Comparison of ENCODE assay signal across 23 cellular contexts in the genomic region with DNA sequence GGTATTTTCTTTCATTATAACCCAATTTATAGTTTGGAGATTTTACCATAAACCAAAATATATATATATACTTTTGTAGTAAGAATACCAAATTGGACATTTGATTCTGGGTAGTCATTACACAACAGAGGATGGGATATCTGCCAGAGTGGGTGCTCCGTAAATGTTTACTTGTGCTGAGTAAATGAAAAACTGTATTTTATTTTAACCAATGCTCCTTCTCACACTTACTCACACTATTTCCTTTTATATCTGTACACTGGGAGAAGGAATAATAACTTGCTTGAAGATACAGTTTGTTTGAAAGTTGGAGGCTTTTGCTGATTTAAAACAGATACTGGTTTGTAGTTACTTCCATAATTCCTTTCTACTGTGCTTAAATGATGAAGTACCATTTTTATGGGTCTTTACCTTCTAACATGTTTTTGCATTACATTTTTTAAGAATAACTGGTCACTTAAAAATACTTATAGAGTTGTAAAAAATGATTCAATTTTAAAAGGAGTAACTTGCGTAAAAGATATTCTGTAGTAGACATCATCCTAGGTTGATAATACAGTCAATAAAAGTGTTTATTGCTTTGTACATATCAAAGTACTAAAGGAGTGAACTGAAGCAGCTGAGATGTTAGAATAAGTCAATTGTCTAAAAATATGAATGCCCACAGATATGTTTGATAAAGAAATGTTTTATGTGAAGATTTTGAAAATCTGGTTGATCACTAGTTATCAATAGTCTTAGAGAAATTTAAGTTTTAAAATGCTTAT.
A peak's percentile ranks its signal among the peaks of the same experiment; 100 is the strongest.
DNase-seq lines count a peak whose midpoint lies in the region; ATAC-seq and TF ChIP-seq lines count a peak whose summit lies in the region.
"Had no signal": no experiment of that assay in that cellular context is flagged by ENCODE, and none has a peak within 500 bp of the region (broad histone marks: within the 10 kb centered on the region; RNA-seq: fewer than 3 reads in every experiment).

No MANE protein-coding gene starts in this region.

- DNase-seq in CD8-positive, alpha-beta T cell: no peak
- DNase-seq in T-helper 17 cell (no peak), fibroblast of the aortic adventitia (ENCODE audit: low read depth) (peak; percentile 18), KG1 (lab: John Stamatoyannopoulos, UW) (no peak), tibial artery (no peak), cerebellum (ENCODE audit: low spot score) (no peak)
- no peak for DNase-seq in naive thymus-derived CD8-positive, alpha-beta T cell
- no peak for DNase-seq in activated effector memory CD4-positive, alpha-beta T cell treated with Interleukin-2 at 50 U/mL for 16 hours
- DNase-seq: activated CD8-positive, alpha-beta T cell treated with anti-CD3 and anti-CD28 coated beads, Interleukin-2, amount 10 ng/mL, durations not matched to agents 7 days and 5 days; activated naive CD4-positive, alpha-beta T cell; activated T-cell treated with anti-CD3 and anti-CD28 coated beads, Interleukin-2, amount 50 U/mL, for 1 hour; dermis blood vessel endothelial cell; GDM1; NCI-H1694 treated with DMSO at 0.1 percent for 48 hours; NCI-H526 treated with DMSO at 0.1 percent for 48 hours; right cardiac atrium; T1000 had no signal

- peaks cover 10% of the 10 kb centered on the region for H3K36me3 Mint-ChIP-seq in CD8-positive, alpha-beta T cell
- peaks cover 4% of the 10 kb centered on the region for H3K36me3 Mint-ChIP-seq in T-helper 17 cell (ENCODE audit: low read depth)
- H3K36me3 Mint-ChIP-seq in naive thymus-derived CD8-positive, alpha-beta T cell: peaks cover 4 to 25% (median 19%) of the 10 kb centered on the region in 3 donors

- H3K27ac Mint-ChIP-seq in CD8-positive, alpha-beta T cell: peak overlapping the region; percentile 1
- peak overlapping the region; percentile 21 for H3K27ac Mint-ChIP-seq in T-helper 17 cell
- peak overlapping the region in 7 of 10 donors; percentile 1 to 77 (median 51) for H3K27ac Mint-ChIP-seq in naive thymus-derived CD8-positive, alpha-beta T cell
- H3K27ac Mint-ChIP-seq: activated CD8-positive, alpha-beta T cell treated with anti-CD3 and anti-CD28 coated beads, Interleukin-2, amount 10 ng/mL, durations not matched to agents 7 days and 5 days; CD14-positive monocyte; memory B cell had no signal

- H3K36me3 ChIP-seq in CD8-positive, alpha-beta T cell (ENCODE audit: insufficient read depth, low read length): peaks cover 8% of the 10 kb centered on the region
- H3K36me3 ChIP-seq in tibial artery: peaks cover 12 to 16% (median 13%) of the 10 kb centered on the region in 3 donors
- H3K36me3 ChIP-seq: cardiac muscle cell had no signal

- H3K27ac ChIP-seq in CD8-positive, alpha-beta T cell (ENCODE audit: low read depth, low read length): no peak overlapping the region
- no peak overlapping the region for H3K27ac ChIP-seq in tibial artery
- H3K27ac ChIP-seq: cardiac muscle cell, epithelial cell of prostate had no signal

- H3K27me3 ChIP-seq in CD8-positive, alpha-beta T cell (ENCODE audit: insufficient read depth, low read length): no peaks in the 10 kb centered on the region
- H3K27me3 ChIP-seq in tibial artery: no peaks in the 10 kb centered on the region
- H3K27me3 ChIP-seq: cardiac muscle cell had no signal

- peaks cover 38% of the 10 kb centered on the region for H3K4me1 Mint-ChIP-seq in CD8-positive, alpha-beta T cell (ENCODE audit: low read depth)
- H3K4me1 Mint-ChIP-seq in T-helper 17 cell: peaks cover 19% of the 10 kb centered on the region
- peaks cover 13 to 48% (median 34%) of the 10 kb centered on the region in 4 donors for H3K4me1 Mint-ChIP-seq in naive thymus-derived CD8-positive, alpha-beta T cell

- H3K9me3 Mint-ChIP-seq in CD8-positive, alpha-beta T cell: peaks cover 3% of the 10 kb centered on the region
- H3K9me3 Mint-ChIP-seq in naive thymus-derived CD8-positive, alpha-beta T cell: peaks cover 0 to 9% (median 4%) of the 10 kb centered on the region in 9 donors

- intact Hi-C loops in CD8-positive, alpha-beta T cell (cut with DNase I, micrococcal nuclease): loop anchor here in 1 of 2 experiments (2.0 kb wide), 1 partner anchor 16 kb away; no protein-coding TSS in a partner anchor
- intact Hi-C loops in tibial artery (cut with DNase I; ENCODE audit: low total_unique reads): no loop called here

- POLR2A ChIA-PET in CD8-positive, alpha-beta T cell (lab: Charles Lee): no interaction called here
- POLR2A ChIA-PET in naive thymus-derived CD8-positive, alpha-beta T cell (lab: Charles Lee): no interaction called here

- no peak overlapping the region for H3K4me3 Mint-ChIP-seq in CD8-positive, alpha-beta T cell
- H3K4me3 Mint-ChIP-seq in T-helper 17 cell: no peak overlapping the region
- H3K4me3 Mint-ChIP-seq in naive thymus-derived CD8-positive, alpha-beta T cell: peak overlapping the region in 6 of 10 donors; percentile 2 to 47 (median 13)
- H3K4me3 Mint-ChIP-seq: activated CD8-positive, alpha-beta T cell treated with anti-CD3 and anti-CD28 coated beads, Interleukin-2, amount 10 ng/mL, durations not matched to agents 7 days and 5 days; CD14-positive monocyte; memory B cell had no signal

- no peak for ATAC-seq in CD8-positive, alpha-beta T cell
- ATAC-seq in T-helper 17 cell: no peak
- no peak for ATAC-seq in naive thymus-derived CD8-positive, alpha-beta T cell
- ATAC-seq: activated CD4-positive, CD25-positive, alpha-beta regulatory T cell treated with anti-CD3 and anti-CD28 coated beads, Interleukin-2, amount 50 U/mL, for 24 hours; activated CD8-positive, alpha-beta T cell treated with anti-CD3 and anti-CD28 coated beads, Interleukin-2, amount 10 ng/mL, durations not matched to agents 7 days and 5 days; HCT116; right cardiac atrium had no signal

- no peak overlapping the region for H3K4me3 ChIP-seq in CD8-positive, alpha-beta T cell (ENCODE audit: low read depth, low read length)
- H3K4me3 ChIP-seq in fibroblast of the aortic adventitia (ENCODE audit: low read depth, low read length): no peak overlapping the region
- H3K4me3 ChIP-seq in tibial artery: no peak overlapping the region
- H3K4me3 ChIP-seq: cardiac muscle cell had no signal

- no peaks in the 10 kb centered on the region for H3K9me3 ChIP-seq in CD8-positive, alpha-beta T cell (ENCODE audit: low read length)
- H3K9me3 ChIP-seq in T-helper 17 cell (ENCODE audit: control insufficient read depth, low read length, poor library complexity, severe bottlenecking) (peaks cover 4% of the 10 kb centered on the region), tibial artery (peaks cover 0 to 4% (median 0%) of the 10 kb centered on the region in 3 donors)

- TF ChIP-seq CTCF in CD8-positive, alpha-beta T cell (IDR thresholded peaks at IDR 0.05): no peak
- no peak for TF ChIP-seq CTCF in fibroblast of the aortic adventitia (IDR thresholded peaks at IDR 0.05; ENCODE audit: insufficient read depth, low read length)
- no peak for TF ChIP-seq CTCF in tibial artery (IDR thresholded peaks at IDR 0.05)

- H3K4me1 ChIP-seq in CD8-positive, alpha-beta T cell (ENCODE audit: insufficient read depth, low read length): peaks cover 11% of the 10 kb centered on the region
- peaks cover 0 to 15% (median 4%) of the 10 kb centered on the region in 4 donors for H3K4me1 ChIP-seq in tibial artery

- CTCF ChIA-PET in CD8-positive, alpha-beta T cell (lab: Charles Lee): no interaction called here

- no peaks in the 10 kb centered on the region for H3K27me3 Mint-ChIP-seq in CD8-positive, alpha-beta T cell (ENCODE audit: low read depth)
- no peaks in the 10 kb centered on the region for H3K27me3 Mint-ChIP-seq in T-helper 17 cell
- no peaks in the 10 kb centered on the region for H3K27me3 Mint-ChIP-seq in naive thymus-derived CD8-positive, alpha-beta T cell
- H3K27me3 Mint-ChIP-seq: memory B cell had no signal

Comparison
In these comparisons a context has a peak if more than half of its experiments do, and no peak if none do; other contexts are left out.
1. H3K27ac Mint-ChIP-seq: peak in every context shown above with its lines; median percentile 51 in naive thymus-derived CD8-positive, alpha-beta T cell; 21 in T-helper 17 cell; 1 in CD8-positive, alpha-beta T cell.
2. H3K4me3 Mint-ChIP-seq: peak in naive thymus-derived CD8-positive, alpha-beta T cell (6 of 10); none in CD8-positive, alpha-beta T cell (single experiment) and T-helper 17 cell (single experiment).